ENCODE assay signal across 2 cellular contexts in genomic region chr1:16093611-16094010, GRCh38.
TF ChIP-seq lines count a peak whose summit lies in the region.

No MANE protein-coding gene starts in this region.

TF ChIP-seq in K562, 482 proteins besides CTCF, POLR2A, EP300 and RAD21:
- TF ChIP-seq ZBTB17 (CRISPR knock-in tag; IDR thresholded peaks at IDR 0.05): no peak
- TF ChIP-seq ERF (CRISPR knock-in tag; IDR thresholded peaks at IDR 0.05): no peak
- TF ChIP-seq ZFP1 (CRISPR knock-in tag; IDR thresholded peaks at IDR 0.05): no peak
- peak; percentile 22; the same call in 1 of the 2 replicates for TF ChIP-seq BHLHE40 (IDR thresholded peaks at IDR 0.05; ENCODE audit: low read length)
- TF ChIP-seq TRIM24 (IDR thresholded peaks at IDR 0.05): no peak
- TF ChIP-seq ZNF655 (CRISPR knock-in tag; IDR thresholded peaks at IDR 0.05): no peak
- TF ChIP-seq CHD1 (IDR thresholded peaks at IDR 0.05; ENCODE audit: low read length): no peak
- TF ChIP-seq E2F6 (IDR thresholded peaks at IDR 0.05; ENCODE audit: borderline replicate concordance in 1 of 2, extremely low read depth in 1 of 2, insufficient read depth in 1 of 2, insufficient read length in 1 of 2, low read depth in 1 of 2, low read length in 1 of 2, poor library complexity in 1 of 2, severe bottlenecking in 1 of 2): peak in 1 of 2 experiments; percentile 21
- no peak for TF ChIP-seq KLF6 (CRISPR knock-in tag; IDR thresholded peaks at IDR 0.05; ENCODE audit: borderline replicate concordance)
- no peak for TF ChIP-seq ZNF143 (CRISPR knock-in tag; IDR thresholded peaks at IDR 0.05)
- 0 out of 4 replicates have a peak, but pooled peaks of 1 of the 2 experiments have one; percentile 12 for TF ChIP-seq NRF1 (conservative IDR thresholded peaks at IDR 0.05 in 1 of 2, IDR thresholded peaks at IDR 0.05 in 1 of 2)
- no peak for TF ChIP-seq DIDO1 (tag; IDR thresholded peaks at IDR 0.05; ENCODE audit: low read depth)
- TF ChIP-seq, protein P1, sequence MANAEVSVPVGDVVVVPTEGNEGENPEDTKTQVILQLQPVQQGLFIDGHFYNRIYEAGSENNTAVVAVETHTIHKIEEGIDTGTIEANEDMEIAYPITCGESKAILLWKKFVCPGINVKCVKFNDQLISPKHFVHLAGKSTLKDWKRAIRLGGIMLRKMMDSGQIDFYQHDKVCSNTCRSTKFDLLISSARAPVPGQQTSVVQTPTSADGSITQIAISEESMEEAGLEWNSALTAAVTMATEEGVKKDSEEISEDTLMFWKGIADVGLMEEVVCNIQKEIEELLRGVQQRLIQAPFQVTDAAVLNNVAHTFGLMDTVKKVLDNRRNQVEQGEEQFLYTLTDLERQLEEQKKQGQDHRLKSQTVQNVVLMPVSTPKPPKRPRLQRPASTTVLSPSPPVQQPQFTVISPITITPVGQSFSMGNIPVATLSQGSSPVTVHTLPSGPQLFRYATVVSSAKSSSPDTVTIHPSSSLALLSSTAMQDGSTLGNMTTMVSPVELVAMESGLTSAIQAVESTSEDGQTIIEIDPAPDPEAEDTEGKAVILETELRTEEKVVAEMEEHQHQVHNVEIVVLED (CRISPR knock-in tag; IDR thresholded peaks at IDR 0.05): no peak
- TF ChIP-seq MCM7 (IDR thresholded peaks at IDR 0.05): no peak
- TF ChIP-seq TCF3 (CRISPR knock-in tag; IDR thresholded peaks at IDR 0.05): no peak
- TF ChIP-seq, protein P2, sequence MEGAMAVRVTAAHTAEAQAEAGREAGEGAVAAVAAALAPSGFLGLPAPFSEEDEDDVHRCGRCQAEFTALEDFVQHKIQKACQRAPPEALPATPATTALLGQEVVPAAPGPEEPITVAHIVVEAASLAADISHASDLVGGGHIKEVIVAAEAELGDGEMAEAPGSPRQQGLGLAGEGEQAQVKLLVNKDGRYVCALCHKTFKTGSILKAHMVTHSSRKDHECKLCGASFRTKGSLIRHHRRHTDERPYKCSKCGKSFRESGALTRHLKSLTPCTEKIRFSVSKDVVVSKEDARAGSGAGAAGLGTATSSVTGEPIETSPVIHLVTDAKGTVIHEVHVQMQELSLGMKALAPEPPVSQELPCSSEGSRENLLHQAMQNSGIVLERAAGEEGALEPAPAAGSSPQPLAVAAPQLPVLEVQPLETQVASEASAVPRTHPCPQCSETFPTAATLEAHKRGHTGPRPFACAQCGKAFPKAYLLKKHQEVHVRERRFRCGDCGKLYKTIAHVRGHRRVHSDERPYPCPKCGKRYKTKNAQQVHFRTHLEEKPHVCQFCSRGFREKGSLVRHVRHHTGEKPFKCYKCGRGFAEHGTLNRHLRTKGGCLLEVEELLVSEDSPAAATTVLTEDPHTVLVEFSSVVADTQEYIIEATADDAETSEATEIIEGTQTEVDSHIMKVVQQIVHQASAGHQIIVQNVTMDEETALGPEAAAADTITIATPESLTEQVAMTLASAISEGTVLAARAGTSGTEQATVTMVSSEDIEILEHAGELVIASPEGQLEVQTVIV (CRISPR knock-in tag; IDR thresholded peaks at IDR 0.05; ENCODE audit: borderline replicate concordance): no peak
- TF ChIP-seq ZNF24 (IDR thresholded peaks at IDR 0.05): no peak

TF ChIP-seq in WTC11, 78 proteins besides CTCF, POLR2A, EP300 and RAD21:
- TF ChIP-seq GRHL2 (CRISPR knock-in tag; IDR thresholded peaks at IDR 0.05; ENCODE audit: insufficient replicate concordance, severe bottlenecking) (no peak), SP1 (CRISPR knock-in tag; conservative IDR thresholded peaks at IDR 0.05) (no peak), ZNF138 (CRISPR knock-in tag; conservative IDR thresholded peaks at IDR 0.05) (no peak), NFATC4 (CRISPR knock-in tag; IDR thresholded peaks at IDR 0.05) (no peak), HMGXB4 (CRISPR knock-in tag; IDR thresholded peaks at IDR 0.05) (no peak), KAT7 (CRISPR knock-in tag; IDR thresholded peaks at IDR 0.05; ENCODE audit: borderline replicate concordance) (no peak), ERG (CRISPR knock-in tag; IDR thresholded peaks at IDR 0.05) (no peak), GABPB1 (CRISPR knock-in tag; IDR thresholded peaks at IDR 0.05) (no peak), E2F5 (CRISPR knock-in tag; IDR thresholded peaks at IDR 0.05) (no peak), JAZF1 (CRISPR knock-in tag; IDR thresholded peaks at IDR 0.05) (no peak)
- TF ChIP-seq, protein P3, sequence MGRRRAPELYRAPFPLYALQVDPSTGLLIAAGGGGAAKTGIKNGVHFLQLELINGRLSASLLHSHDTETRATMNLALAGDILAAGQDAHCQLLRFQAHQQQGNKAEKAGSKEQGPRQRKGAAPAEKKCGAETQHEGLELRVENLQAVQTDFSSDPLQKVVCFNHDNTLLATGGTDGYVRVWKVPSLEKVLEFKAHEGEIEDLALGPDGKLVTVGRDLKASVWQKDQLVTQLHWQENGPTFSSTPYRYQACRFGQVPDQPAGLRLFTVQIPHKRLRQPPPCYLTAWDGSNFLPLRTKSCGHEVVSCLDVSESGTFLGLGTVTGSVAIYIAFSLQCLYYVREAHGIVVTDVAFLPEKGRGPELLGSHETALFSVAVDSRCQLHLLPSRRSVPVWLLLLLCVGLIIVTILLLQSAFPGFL (CRISPR knock-in tag; IDR thresholded peaks at IDR 0.05; ENCODE audit: borderline replicate concordance): no peak
